In genomic region chr2:14514001-14514400, GRCh38 we compare ENCODE assay signal across 32 cellular contexts.
A peak's percentile ranks its signal among the peaks of the same experiment; 100 is the strongest.
DNase-seq lines count a peak whose midpoint lies in the region; FAIRE-seq and TF ChIP-seq lines count a peak whose summit lies in the region.
"Had no signal": no experiment of that assay in that cellular context is flagged by ENCODE, and none has a peak within 500 bp of the region (broad histone marks: within the 10 kb centered on the region; RNA-seq: fewer than 3 reads in every experiment).

No MANE protein-coding gene starts in this region.

- WGBS in ectodermal cell, 2 experiments: 0% methylated on average over 1 of the region's 1 CpG
- 52 to 59% (median 59%) methylated on average over 1 of the region's 1 CpG for WGBS in small intestine, 3 donors

- peak overlapping the region; percentile 69 for H3K27ac ChIP-seq in ectodermal cell (ENCODE audit: insufficient read depth, low read depth, low read length, poor library complexity, severe bottlenecking)
- no peak overlapping the region for H3K27ac ChIP-seq in small intestine (ENCODE audit: low read depth in 1 of 2, low read length in 1 of 2)
- H3K27ac ChIP-seq: BLaER1 treated with 17β-estradiol and CSF1 and Interleukin-3, amounts not matched to agents 10 nM and 100 nM; heart right ventricle; ovary; RWPE1; thoracic aorta had no signal

- peaks cover 18% of the 10 kb centered on the region for H3K4me1 ChIP-seq in ectodermal cell (ENCODE audit: control insufficient read depth, insufficient read depth, low read length)
- H3K4me1 ChIP-seq in small intestine (ENCODE audit: control insufficient read depth in 2 of 2, insufficient read depth in 1 of 2, low read depth in 1 of 2, low read length in 1 of 2): no peaks in the 10 kb centered on the region
- H3K4me1 ChIP-seq: Caco-2, heart right ventricle had no signal

- H3K36me3 ChIP-seq in ectodermal cell (ENCODE audit: control insufficient read depth, insufficient read depth, low read length) (no peaks in the 10 kb centered on the region), small intestine (ENCODE audit: control insufficient read depth in 2 of 2, insufficient read depth in 2 of 2, low read length in 2 of 2) (no peaks in the 10 kb centered on the region)
- H3K36me3 ChIP-seq: BLaER1 treated with 17β-estradiol and CSF1 and Interleukin-3, amounts not matched to agents 10 nM and 100 nM; heart right ventricle; ovary; thoracic aorta had no signal

- H3K27me3 ChIP-seq in ectodermal cell (ENCODE audit: control insufficient read depth, insufficient read depth, low read length, poor library complexity, severe bottlenecking) (no peaks in the 10 kb centered on the region), small intestine (ENCODE audit: control insufficient read depth in 2 of 2, insufficient read depth in 2 of 2, low read length in 2 of 2) (no peaks in the 10 kb centered on the region)
- H3K27me3 ChIP-seq: BLaER1 treated with 17β-estradiol and CSF1 and Interleukin-3, amounts not matched to agents 10 nM and 100 nM; heart right ventricle; ovary had no signal

- H3K4me3 ChIP-seq in ectodermal cell (ENCODE audit: insufficient read depth, low read depth, low read length): no peak overlapping the region
- no peak overlapping the region for H3K4me3 ChIP-seq in small intestine (ENCODE audit: low read depth in 1 of 2, low read length in 2 of 2)
- H3K4me3 ChIP-seq: BLaER1 treated with 17β-estradiol and CSF1 and Interleukin-3, amounts not matched to agents 10 nM and 100 nM; heart right ventricle; K562; ovary; thoracic aorta had no signal

- H3K9me3 ChIP-seq in ectodermal cell (ENCODE audit: control insufficient read depth, low read length) (no peaks in the 10 kb centered on the region), small intestine (ENCODE audit: control insufficient read depth, low read depth) (no peaks in the 10 kb centered on the region)
- H3K9me3 ChIP-seq: Caco-2, heart right ventricle, ovary, thoracic aorta had no signal

- FAIRE-seq in H54 (lab: Jason Lieb, UNC) (peak; percentile 69), small intestine (lab: Jason Lieb, UNC) (no peak)
- FAIRE-seq: GM12891, K562 had no signal

- DNase-seq in H54 (ENCODE audit: insufficient read length, low spot score): no peak
- peak; percentile 21 for DNase-seq in OCI-M1 (lab: John Stamatoyannopoulos, UW)
- peak; percentile 12 for DNase-seq in inferior parietal cortex (ENCODE audit: extremely low spot score)
- DNase-seq in DMS79 treated with DMSO at 0.1 percent for 48 hours (lab: John Stamatoyannopoulos, UW): no peak
- no peak for DNase-seq in HUDEP-2 (lab: John Stamatoyannopoulos, UW; ENCODE audit: unreplicated experiment in 76 of 76)
- no peak for DNase-seq in T-helper 9 cell
- no peak for DNase-seq in small intestine
- DNase-seq: ACHN; activated CD4-positive, alpha-beta T cell treated with anti-CD3 and anti-CD28 coated beads, Interleukin-2, amount 50 U/mL, for 4 hours; activated CD4-positive, CD25-positive, alpha-beta regulatory T cell; activated naive CD4-positive, alpha-beta T cell treated with anti-CD3 and anti-CD28 coated beads, Interleukin-2, amount 50 U/mL, for 16 hours; Caco-2; central memory CD4-positive, alpha-beta T cell; heart right ventricle; HFFc6; islet precursor cell; midbrain; MM.1S; natural killer cell; NCI-H1694; NCI-H2171; NCI-H526; ovary; stimulated activated CD4-positive, alpha-beta T cell treated with anti-CD3 and anti-CD28 coated beads, Interleukin-12 subunit alpha, Interleukin-12 subunit beta, amount 100 ng/mL, for 4 hours; stimulated activated CD4-positive, alpha-beta T cell treated with anti-CD3 and anti-CD28 coated beads, Interleukin-4, amount 100 ng/mL, for 4 hours; stimulated activated naive CD4-positive, alpha-beta T cell had no signal

- TF ChIP-seq POLR2A in H54 (IDR thresholded peaks at IDR 0.05; ENCODE audit: low read depth, low read length): no peak

Comparison
In these comparisons a context has a peak if more than half of its experiments do, and no peak if none do; other contexts are left out.
1. DNase-seq: peak in OCI-M1 (single experiment) and inferior parietal cortex (single experiment); none in H54 (single experiment), DMS79 treated with DMSO at 0.1 percent for 48 hours (single experiment), HUDEP-2 (0 of 76), T-helper 9 cell (single experiment) and small intestine (single experiment).